29 cellular contexts compared by ENCODE assay signal in genomic region chr1:32159189-32159588, GRCh38. TPM values are rescaled to one million over a fixed set of nuclear protein-coding genes. Genes with fewer than 3 reads are reported as not detected.
DNase-seq lines count a peak whose midpoint lies in the region; ATAC-seq, FAIRE-seq and TF ChIP-seq lines count a peak whose summit lies in the region.
"Had no signal": no experiment of that assay in that cellular context is flagged by ENCODE, and none has a peak within 500 bp of the region (broad histone marks: within the 10 kb centered on the region; RNA-seq: fewer than 3 reads in every experiment).

No MANE protein-coding gene starts in this region.

- DNase-seq in GM12865 (ENCODE audit: low read depth) = peak; percentile 38
- DNase-seq in GM18507 (ENCODE audit: extremely low spot score, insufficient read length, low read depth) = no peak
- no peak for DNase-seq in T-helper 17 cell
- no peak for DNase-seq in right lobe of liver
- no peak for DNase-seq in HuH-7 (ENCODE audit: low spot score)
- no peak for DNase-seq in A673 (ENCODE audit: low spot score)
- DNase-seq: activated CD4-positive, alpha-beta T cell treated with anti-CD3 and anti-CD28 coated beads for 1 hour; activated effector memory CD4-positive, alpha-beta T cell treated with anti-CD3 and anti-CD28 coated beads, Interleukin-2, amount 50 U/mL, for 16 hours; H7; Kasumi-1; MV-4-11; NCI-H146; nephron progenitor cell; OCI-M1; ovary; right cardiac atrium; spleen; stimulated activated CD4-positive, alpha-beta T cell treated with anti-CD3 and anti-CD28 coated beads, Interleukin-4, amount 100 ng/mL, for 1 hour; testis had no signal

- H3K4me3 Mint-ChIP-seq in T-helper 17 cell = no peak overlapping the region
- H3K4me3 Mint-ChIP-seq: nephron progenitor cell; T-helper 1 cell treated with Interleukin-12 subunit alpha and Interleukin-12 subunit beta and Interleukin-4 antibody, amounts not matched to agents 30 μg/mL and 1 μg/mL, for 36 hours had no signal

- peak; percentile 73 for FAIRE-seq in GM18507 (lab: Jason Lieb, UNC)
- FAIRE-seq: urothelium cell line had no signal

- no peak overlapping the region for H3K4me3 ChIP-seq in GM12865 (ENCODE audit: low read depth, low read length)
- H3K4me3 ChIP-seq in right lobe of liver = no peak overlapping the region
- H3K4me3 ChIP-seq in A673 (ENCODE audit: low read depth, low read length, poor library complexity, severe bottlenecking) = no peak overlapping the region
- H3K4me3 ChIP-seq: gastroesophageal sphincter, hepatocyte, ovary, SK-N-MC, spleen, testis had no signal

- H3K4me1 ChIP-seq in right lobe of liver = peaks cover 0 to 9% (median 2%) of the 10 kb centered on the region in 4 donors
- no peaks in the 10 kb centered on the region for H3K4me1 ChIP-seq in A673 (ENCODE audit: insufficient read depth, low read length, poor library complexity, severe bottlenecking)
- H3K4me1 ChIP-seq: gastroesophageal sphincter, spleen, testis had no signal

- 20% methylated on average over 3 of the region's 3 CpGs for WGBS in right lobe of liver (ENCODE audit: insufficient coverage, low coverage, low lambda C conversion rate, missing lambda C conversion rate)

- no peak for TF ChIP-seq POLR2A in right lobe of liver (IDR thresholded peaks at IDR 0.05)

- H3K36me3 Mint-ChIP-seq in T-helper 17 cell (ENCODE audit: low read depth) = peaks cover 13% of the 10 kb centered on the region

- H3K36me3 ChIP-seq in right lobe of liver (peaks cover 3 to 80% (median 39%) of the 10 kb centered on the region in 4 donors), A673 (ENCODE audit: insufficient read depth, low read length, poor library complexity, severe bottlenecking) (peaks cover 72% of the 10 kb centered on the region)
- H3K36me3 ChIP-seq: ovary had no signal

- H3K27me3 ChIP-seq in right lobe of liver = no peaks in the 10 kb centered on the region
- H3K27me3 ChIP-seq in A673 (replicated peaks; ENCODE audit: insufficient read depth, low read depth, low read length, poor library complexity) = no peaks in the 10 kb centered on the region
- H3K27me3 ChIP-seq: gastroesophageal sphincter, hepatocyte, ovary, spleen, testis had no signal

- no peaks in the 10 kb centered on the region for H3K27me3 Mint-ChIP-seq in T-helper 17 cell
- H3K27me3 Mint-ChIP-seq: CD4-positive, CD25-positive, alpha-beta regulatory T cell had no signal

- H3K27ac ChIP-seq in right lobe of liver (no peak overlapping the region), A673 (ENCODE audit: low read depth, low read length, poor library complexity, severe bottlenecking) (no peak overlapping the region)
- H3K27ac ChIP-seq: gastroesophageal sphincter, hepatocyte, ovary, SK-N-MC, spleen, testis had no signal

- H3K9me3 ChIP-seq in T-helper 17 cell (ENCODE audit: control insufficient read depth, low read length, poor library complexity, severe bottlenecking) (no peaks in the 10 kb centered on the region), right lobe of liver (no peaks in the 10 kb centered on the region), A673 (ENCODE audit: low read depth, low read length, poor library complexity, severe bottlenecking) (no peaks in the 10 kb centered on the region)
- H3K9me3 ChIP-seq: gastroesophageal sphincter, ovary, spleen, testis had no signal

- H3K4me1 Mint-ChIP-seq in T-helper 17 cell = peaks cover 5% of the 10 kb centered on the region
- H3K4me1 Mint-ChIP-seq: nephron progenitor cell had no signal

- POLR2A ChIA-PET in A673 (lab: Charles Lee; ENCODE audit: low non-redundant PET) = no interaction called here

- no peak for ATAC-seq in T-helper 17 cell
- peak; percentile 90 to 96 (median 91) for ATAC-seq in right lobe of liver
- no peak for ATAC-seq in HG03342 (IDR thresholded peaks at IDR 0.05; ENCODE audit: unreplicated experiment)
- ATAC-seq: gastroesophageal sphincter, right cardiac atrium had no signal

- H3K27ac Mint-ChIP-seq in T-helper 17 cell = peak overlapping the region; percentile 8
- H3K27ac Mint-ChIP-seq: CD4-positive, CD25-positive, alpha-beta regulatory T cell; nephron progenitor cell; T-helper 1 cell treated with Interleukin-12 subunit alpha and Interleukin-12 subunit beta and Interleukin-4 antibody, amounts not matched to agents 30 μg/mL and 1 μg/mL, for 36 hours had no signal

- intact Hi-C loops in right lobe of liver (cut with DNase I) (no loop called here), A673 (cut with micrococcal nuclease; ENCODE audit: unreplicated experiment) (no loop called here)

- no peak for TF ChIP-seq CTCF in GM12865 (IDR thresholded peaks at IDR 0.05; ENCODE audit: insufficient read depth, low read depth, low read length, missing control alignments)
- no peak for TF ChIP-seq CTCF in right lobe of liver (IDR thresholded peaks at IDR 0.05)
- no peak for TF ChIP-seq CTCF in A673 (conservative IDR thresholded peaks at IDR 0.05; ENCODE audit: low read depth, low read length)

- CTCF ChIA-PET in A673 (lab: Charles Lee) = no interaction called here

- BruUV-seq in A673 (replicated peaks; lab: Mats Ljungman, UMichigan) = no TSS peak

RNA-seq across cellular contexts. Expression of gene TXLNA, which starts 20.3 kb away (rescaled TPM):
- 10 to 100 TPM; 22.9 to 24.6 TPM for total RNA-seq in T-helper 17 cell
- 10 to 100 TPM; 26.0 to 39.6 (median 33.5) TPM for total RNA-seq in right lobe of liver
- total RNA-seq in A673 (2021) = 62.3 and 62.7 TPM in 2 replicates

RNA-seq across cellular contexts. Expression of gene CCDC28B, which starts 41.2 kb away (rescaled TPM):
- 1 to 10 TPM; 4.7 to 4.9 TPM for total RNA-seq in T-helper 17 cell
- total RNA-seq in right lobe of liver = 1 to 10 TPM in 2 of 6 experiments, under 1 TPM in 4; 0.56 to 1.3 (median 0.68) TPM
- total RNA-seq in A673 (2021) = 15.6 and 22.4 TPM in 2 replicates

RNA-seq across cellular contexts. Expression of gene IQCC, which starts 46.3 kb away (rescaled TPM):
- total RNA-seq in T-helper 17 cell = 1 to 10 TPM; 3.2 to 4.1 TPM
- total RNA-seq in right lobe of liver = under 1 TPM; 0.27 to 0.87 (median 0.41) TPM
- 7.2 and 7.9 TPM in 2 replicates for total RNA-seq in A673 (2021)

RNA-seq across cellular contexts. Expression of gene DCDC2B, which starts 49.7 kb away (rescaled TPM):
- not detected for total RNA-seq in T-helper 17 cell
- total RNA-seq in right lobe of liver = not detected
- not detected in 2 replicates for total RNA-seq in A673 (2021)
- total RNA-seq: CD4-positive, CD25-positive, alpha-beta regulatory T cell; dermis microvascular lymphatic vessel endothelial cell; fibroblast of lung; gastroesophageal sphincter; H7; hepatocyte; NCI-H460; right cardiac atrium; spleen had no signal

RNA-seq across cellular contexts. Expression of gene KPNA6, which starts 51.3 kb away (rescaled TPM):
- total RNA-seq in T-helper 17 cell = 10 to 100 TPM; 39.8 to 57.6 TPM
- total RNA-seq in right lobe of liver = 10 to 100 TPM; 23.4 to 44.6 (median 34.0) TPM
- 96.8 and 97.4 TPM in 2 replicates for total RNA-seq in A673 (2021)

Comparison
In these comparisons a context has a peak if more than half of its experiments do, and no peak if none do; other contexts are left out.
1. ATAC-seq: peak in right lobe of liver (4 of 4); none in T-helper 17 cell (single experiment) and HG03342 (single experiment).